In genomic region chr9:95556521-95556920, GRCh38 we compare ENCODE assay signal across 15 cellular contexts.
DNase-seq lines count a peak whose midpoint lies in the region; ATAC-seq and TF ChIP-seq lines count a peak whose summit lies in the region.
"Had no signal": no experiment of that assay in that cellular context is flagged by ENCODE, and none has a peak within 500 bp of the region (broad histone marks: within the 10 kb centered on the region; RNA-seq: fewer than 3 reads in every experiment).

No MANE protein-coding gene starts in this region.

- no peak overlapping the region for H3K4me3 ChIP-seq in WERI-Rb-1 (ENCODE audit: low read depth, low read length)
- no peak overlapping the region for H3K4me3 ChIP-seq in retinal pigment epithelial cell (ENCODE audit: low read length)
- H3K4me3 ChIP-seq: BLaER1 treated with 17β-estradiol and CSF1 and Interleukin-3, amounts not matched to agents 10 nM and 100 nM; GM23338 had no signal

- no peaks in the 10 kb centered on the region for H3K27me3 ChIP-seq in WERI-Rb-1 (ENCODE audit: insufficient read depth, low read depth, severe bottlenecking)
- H3K27me3 ChIP-seq: BLaER1 treated with 17β-estradiol and CSF1 and Interleukin-3, amounts not matched to agents 10 nM and 100 nM had no signal

- peaks cover 7% of the 10 kb centered on the region for H3K9me3 ChIP-seq in WERI-Rb-1 (ENCODE audit: severe bottlenecking)

- H3K27ac ChIP-seq in WERI-Rb-1: no peak overlapping the region
- H3K27ac ChIP-seq: BLaER1 treated with 17β-estradiol and CSF1 and Interleukin-3, amounts not matched to agents 10 nM and 100 nM had no signal

- DNase-seq in NCI-H748 (lab: John Stamatoyannopoulos, UW; ENCODE audit: unreplicated experiment): peak; percentile 31
- no peak for DNase-seq in NCI-H748 treated with DMSO at 0.1 percent for 48 hours (lab: John Stamatoyannopoulos, UW)
- DNase-seq in NCI-H524 (lab: John Stamatoyannopoulos, UW): peak; percentile 16 to 81
- DNase-seq in WERI-Rb-1: peak; percentile 34
- DNase-seq in retinal pigment epithelial cell (ENCODE audit: low read depth): peak; percentile 62
- DNase-seq in NCI-H1092 (lab: John Stamatoyannopoulos, UW): no peak
- no peak for DNase-seq in DMS79 (lab: John Stamatoyannopoulos, UW)
- DNase-seq: CD8-positive, alpha-beta T cell; GDM1; HFFc6; IMR-90 had no signal

- no peaks in the 10 kb centered on the region for H3K36me3 ChIP-seq in WERI-Rb-1
- H3K36me3 ChIP-seq: BLaER1 treated with 17β-estradiol and CSF1 and Interleukin-3, amounts not matched to agents 10 nM and 100 nM had no signal

- ATAC-seq in GM21367 (IDR thresholded peaks at IDR 0.05; ENCODE audit: unreplicated experiment): no peak
- ATAC-seq: CD8-positive, alpha-beta T cell; GM23338; HCT116 had no signal

- no peak for TF ChIP-seq CTCF in WERI-Rb-1 (IDR thresholded peaks at IDR 0.05; ENCODE audit: low read depth, low read length)
- no peak for TF ChIP-seq CTCF in retinal pigment epithelial cell (conservative IDR thresholded peaks at IDR 0.05; ENCODE audit: low read depth, low read length)

Comparison
In these comparisons a context has a peak if more than half of its experiments do, and no peak if none do; other contexts are left out.
1. DNase-seq: peak in NCI-H748 (single experiment), NCI-H524 (2 of 2), WERI-Rb-1 (single experiment) and retinal pigment epithelial cell (single experiment); none in NCI-H748 treated with DMSO at 0.1 percent for 48 hours (single experiment), NCI-H1092 (single experiment) and DMS79 (single experiment).